ENCODE assay signal across 8 cellular contexts in genomic region chr16:67530013-67530939, GRCh38. TPM values are rescaled to one million over a fixed set of nuclear protein-coding genes. Genes with fewer than 3 reads are reported as not detected.
A peak's percentile ranks its signal among the peaks of the same experiment; 100 is the strongest.
DNase-seq lines count a peak whose midpoint lies in the region; ATAC-seq and TF ChIP-seq lines count a peak whose summit lies in the region.

No MANE protein-coding gene starts in this region.

- intact Hi-C loops in OCI-LY7 (cut with micrococcal nuclease; ENCODE audit: unreplicated experiment) = no loop called here

- H3K9ac ChIP-seq in smooth muscle cell (ENCODE audit: low read depth) = peak overlapping the region; percentile 95

- peak overlapping the region; percentile 71 to 90 (median 83) for H3K4me3 Mint-ChIP-seq in CD4-positive, CD25-positive, alpha-beta regulatory T cell

- no peaks in the 10 kb centered on the region for H3K36me3 ChIP-seq in CD4-positive, CD25-positive, alpha-beta regulatory T cell (ENCODE audit: control insufficient read depth, insufficient read depth, low read length)
- H3K36me3 ChIP-seq in OCI-LY7 (ENCODE audit: insufficient read depth, low read length) (no peaks in the 10 kb centered on the region), smooth muscle cell (ENCODE audit: low read depth) (no peaks in the 10 kb centered on the region)

- H3K4me2 ChIP-seq in OCI-LY7 (ENCODE audit: low read length) (peak overlapping the region; percentile 61), smooth muscle cell (peak overlapping the region; percentile 100)

- H4K20me1 ChIP-seq in OCI-LY7 (ENCODE audit: insufficient read depth, low read length) = no peaks in the 10 kb centered on the region
- H4K20me1 ChIP-seq in smooth muscle cell (ENCODE audit: low read depth) = peaks cover 51% of the 10 kb centered on the region

- H2AFZ ChIP-seq in OCI-LY7 (ENCODE audit: low read length) = no peak overlapping the region
- H2AFZ ChIP-seq in smooth muscle cell (ENCODE audit: low read depth) = peak overlapping the region; percentile 79

- H3K4me1 Mint-ChIP-seq in CD4-positive, CD25-positive, alpha-beta regulatory T cell = peaks cover 0 to 34% (median 13%) of the 10 kb centered on the region in 4 donors

- H3K36me3 Mint-ChIP-seq in CD4-positive, CD25-positive, alpha-beta regulatory T cell = no peaks in the 10 kb centered on the region

- no peaks in the 10 kb centered on the region for H3K9me2 ChIP-seq in OCI-LY7 (ENCODE audit: insufficient read depth, low read length)

- BruUV-seq in OCI-LY7 (replicated peaks; lab: Mats Ljungman, UMichigan) = no TSS peak

- H3F3A ChIP-seq in smooth muscle cell (ENCODE audit: low read depth) = peaks cover 17% of the 10 kb centered on the region

- H3K27ac ChIP-seq in CD4-positive, CD25-positive, alpha-beta regulatory T cell (ENCODE audit: insufficient read depth, low read length, poor library complexity, severe bottlenecking) = no peak overlapping the region
- no peak overlapping the region for H3K27ac ChIP-seq in OCI-LY7 (ENCODE audit: low read depth, low read length, poor library complexity, severe bottlenecking)
- peak overlapping the region; percentile 87 for H3K27ac ChIP-seq in smooth muscle cell (ENCODE audit: low read depth)

- peaks cover 0 to 3% (median 0%) of the 10 kb centered on the region in 7 donors for H3K9me3 Mint-ChIP-seq in CD4-positive, CD25-positive, alpha-beta regulatory T cell

- TF ChIP-seq CTCF in OCI-LY7 (conservative IDR thresholded peaks at IDR 0.05; ENCODE audit: low read length) = no peak
- TF ChIP-seq CTCF in choroid plexus epithelial cell (conservative IDR thresholded peaks at IDR 0.05; ENCODE audit: low read depth, low read length) = no peak
- TF ChIP-seq CTCF in smooth muscle cell (IDR thresholded peaks at IDR 0.05; ENCODE audit: borderline replicate concordance, insufficient read depth, poor library complexity, severe bottlenecking) = no peak

- peak in 1 of 3 donors; percentile 25 for DNase-seq in CD4-positive, CD25-positive, alpha-beta regulatory T cell
- peak; percentile 34 for DNase-seq in OCI-LY7 (ENCODE audit: low spot score)
- peak; percentile 80 for DNase-seq in choroid plexus epithelial cell (ENCODE audit: low read depth)
- DNase-seq in kidney glomerular epithelial cell (lab: John Stamatoyannopoulos, UW) = peak; percentile 63
- DNase-seq in smooth muscle cell (lab: John Stamatoyannopoulos, UW; ENCODE audit: unreplicated experiment) = peak; percentile 40
- no peak for DNase-seq in KBM-7
- DNase-seq in GF-D8 (lab: John Stamatoyannopoulos, UW) = no peak

- POLR2A ChIA-PET in OCI-LY7 (lab: Charles Lee) = interaction anchor here (0.5 kb wide), 1 partner anchor 35 kb away, joined by 3 read pairs; no protein-coding TSS in a partner anchor

- in situ Hi-C loops in KBM-7 (cut with MboI; ENCODE audit: low pct_unique_long_range_greater_than_20kb, low sequenced_read_pairs) = no loop called here

- H3K4me3 ChIP-seq in CD4-positive, CD25-positive, alpha-beta regulatory T cell (ENCODE audit: low read depth, low read length) = no peak overlapping the region
- H3K4me3 ChIP-seq in OCI-LY7 (ENCODE audit: low read depth, low read length, poor library complexity, severe bottlenecking) (peak overlapping the region; percentile 36), choroid plexus epithelial cell (ENCODE audit: low read depth, low read length) (peak overlapping the region; percentile 78), smooth muscle cell (peak overlapping the region; percentile 92)

- CTCF ChIA-PET in OCI-LY7 (lab: Charles Lee; ENCODE audit: unreplicated experiment) = interaction anchor here (1.0 to 1.1 kb wide), 2 partner anchors 12 to 115 kb away, joined by 3 to 4 read pairs; partner anchors contain the start of gene CARMIL2

- ATAC-seq in CD4-positive, CD25-positive, alpha-beta regulatory T cell (ENCODE audit: low read depth in 2 of 2) = peak; percentile 15 to 43

- H3K27me3 ChIP-seq in CD4-positive, CD25-positive, alpha-beta regulatory T cell (ENCODE audit: control insufficient read depth, insufficient read depth, low read length) = peaks cover 14% of the 10 kb centered on the region
- H3K27me3 ChIP-seq in smooth muscle cell (ENCODE audit: low read depth) = no peaks in the 10 kb centered on the region

- H3K27ac Mint-ChIP-seq in CD4-positive, CD25-positive, alpha-beta regulatory T cell = peak overlapping the region in 2 of 3 donors; percentile 65 to 88

- peaks cover 27% of the 10 kb centered on the region for H3K4me1 ChIP-seq in CD4-positive, CD25-positive, alpha-beta regulatory T cell (ENCODE audit: control insufficient read depth, insufficient read depth, low read length, poor library complexity, severe bottlenecking)
- peaks cover 50% of the 10 kb centered on the region for H3K4me1 ChIP-seq in OCI-LY7 (ENCODE audit: insufficient read depth, low read length, poor library complexity, severe bottlenecking)
- H3K4me1 ChIP-seq in smooth muscle cell (ENCODE audit: low read depth) = peaks cover 15% of the 10 kb centered on the region

- H3K27me3 Mint-ChIP-seq in CD4-positive, CD25-positive, alpha-beta regulatory T cell = peaks cover 73% of the 10 kb centered on the region

- H3K79me2 ChIP-seq in OCI-LY7 (ENCODE audit: insufficient read depth, low read depth, low read length) (no peaks in the 10 kb centered on the region), smooth muscle cell (ENCODE audit: low read depth) (peaks cover 37% of the 10 kb centered on the region)

- 14% methylated on average over 24 of the region's 48 CpGs for WGBS in smooth muscle cell (ENCODE audit: low lambda C conversion rate)

- peak; percentile 52 for TF ChIP-seq POLR2A in GM19193 (IDR thresholded peaks at IDR 0.05; ENCODE audit: extremely low read depth, insufficient read depth, insufficient read length)

- H3K9me3 ChIP-seq in CD4-positive, CD25-positive, alpha-beta regulatory T cell (ENCODE audit: control insufficient read depth in 2 of 2, low read length in 2 of 2) = no peaks in the 10 kb centered on the region
- H3K9me3 ChIP-seq in OCI-LY7 (ENCODE audit: low read length) (no peaks in the 10 kb centered on the region), smooth muscle cell (replicated peaks; ENCODE audit: low read depth) (no peaks in the 10 kb centered on the region)

RNA-seq across cellular contexts. Expression of gene RIPOR1, which starts 1.6 kb away (rescaled TPM):
- total RNA-seq in CD4-positive, CD25-positive, alpha-beta regulatory T cell = 16.6 TPM
- 1 to 10 TPM in 3 of 4 donors, under 1 TPM in 1; 0.91 to 3.1 (median 2.1) TPM for polyA plus RNA-seq in CD4-positive, CD25-positive, alpha-beta regulatory T cell
- total RNA-seq in OCI-LY7 (2014; rRNA removed; shearing (Covaris generic)) = 8.9 and 9.7 TPM in 2 replicates
- total RNA-seq in OCI-LY7 (2022) = 26.4 and 40.2 TPM in 2 replicates
- total RNA-seq in smooth muscle cell = 10.7 and 26.6 TPM in 2 replicates
- 47.3 and 57.2 TPM in 2 replicates for polyA plus RNA-seq in smooth muscle cell

RNA-seq across cellular contexts. Expression of gene CTCF, which starts 32.0 kb away (rescaled TPM):
- total RNA-seq in CD4-positive, CD25-positive, alpha-beta regulatory T cell = 63.6 TPM
- polyA plus RNA-seq in CD4-positive, CD25-positive, alpha-beta regulatory T cell = 10 to 100 TPM; 44.5 to 80.2 (median 52.9) TPM
- total RNA-seq in OCI-LY7 (2014; rRNA removed; shearing (Covaris generic)) = 70.6 and 72.1 TPM in 2 replicates
- total RNA-seq in OCI-LY7 (2022) (83.5 and 93.3 TPM in 2 replicates), smooth muscle cell (32.4 and 37.3 TPM in 2 replicates)
- polyA plus RNA-seq in smooth muscle cell = 28.4 and 34.8 TPM in 2 replicates

RNA-seq across cellular contexts. Expression of gene AGRP, which starts 46.9 kb away (rescaled TPM):
- total RNA-seq in CD4-positive, CD25-positive, alpha-beta regulatory T cell = not detected
- polyA plus RNA-seq in CD4-positive, CD25-positive, alpha-beta regulatory T cell = not detected
- total RNA-seq in OCI-LY7 (2014; rRNA removed; shearing (Covaris generic)) = not detected in 2 replicates
- total RNA-seq in OCI-LY7 (2022) = 0.52 TPM in 1 of 2 replicates, not detected in the other
- not detected in 2 replicates for total RNA-seq in smooth muscle cell
- polyA plus RNA-seq in smooth muscle cell = not detected in 2 replicates

RNA-seq across cellular contexts. Expression of gene ATP6V0D1, which starts 49.3 kb away (rescaled TPM):
- total RNA-seq in CD4-positive, CD25-positive, alpha-beta regulatory T cell = 92.5 TPM
- 100 to 1,000 TPM; 119 to 141 (median 133) TPM for polyA plus RNA-seq in CD4-positive, CD25-positive, alpha-beta regulatory T cell
- total RNA-seq in OCI-LY7 (2014; rRNA removed; shearing (Covaris generic)) = 13.5 and 24.4 TPM in 2 replicates
- total RNA-seq in OCI-LY7 (2022) (34.0 and 38.0 TPM in 2 replicates), smooth muscle cell (74.7 and 96.8 TPM in 2 replicates)
- polyA plus RNA-seq in smooth muscle cell = 114 and 128 TPM in 2 replicates

Comparison
In these comparisons a context has a peak if more than half of its experiments do, and no peak if none do; other contexts are left out.
1. DNase-seq: peak in OCI-LY7 (single experiment), choroid plexus epithelial cell (single experiment), kidney glomerular epithelial cell (single experiment) and smooth muscle cell (single experiment); none in KBM-7 (single experiment) and GF-D8 (single experiment).